ENCODE assay signal across 18 cellular contexts in the genomic region with DNA sequence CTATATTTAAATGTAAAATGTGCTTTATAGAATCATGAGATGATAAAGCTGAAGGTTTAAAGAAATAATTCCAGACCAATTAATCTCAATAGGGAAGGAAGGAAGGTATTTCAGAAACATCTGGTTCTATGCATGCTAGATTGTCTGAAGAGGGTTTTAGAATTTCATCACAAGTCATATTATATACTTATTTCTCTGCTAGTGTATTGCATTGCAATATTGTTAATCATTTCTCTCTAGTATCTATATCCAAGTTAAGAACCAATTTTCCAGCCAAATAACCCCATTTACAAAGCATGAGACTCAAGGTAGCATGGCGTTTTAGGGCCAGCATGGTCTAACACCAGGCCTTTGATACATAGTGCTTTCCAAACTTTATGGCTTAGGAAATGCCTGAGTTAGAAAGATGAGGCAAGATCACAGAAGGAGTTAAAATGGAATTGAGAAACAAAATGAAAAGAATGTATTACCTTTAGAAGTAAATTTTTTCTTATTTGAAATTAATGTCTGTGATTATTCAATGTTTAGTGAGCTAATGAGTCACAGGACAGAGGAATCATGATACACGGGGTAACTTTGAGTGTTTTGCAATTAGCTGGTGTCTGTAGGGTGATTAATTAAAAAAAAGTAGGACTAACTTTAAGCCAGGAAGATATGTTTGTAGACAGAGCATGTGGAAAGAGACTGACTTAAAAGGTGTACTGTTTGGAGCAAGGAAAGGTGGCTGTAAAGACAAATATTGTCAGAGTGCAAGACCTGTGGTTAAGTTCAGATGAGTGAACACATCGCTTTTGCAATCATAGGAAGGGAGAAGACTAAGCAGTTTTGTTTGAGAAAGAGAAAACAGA.
DNase-seq lines count a peak whose midpoint lies in the region; ATAC-seq, FAIRE-seq and TF ChIP-seq lines count a peak whose summit lies in the region.
"Had no signal": no experiment of that assay in that cellular context is flagged by ENCODE, and none has a peak within 500 bp of the region (broad histone marks: within the 10 kb centered on the region; RNA-seq: fewer than 3 reads in every experiment).

No MANE protein-coding gene starts in this region.

- H3K27me3 ChIP-seq in ACC112 (ENCODE audit: insufficient read depth, low read length) (no peaks in the 10 kb centered on the region), HL-60 (ENCODE audit: insufficient read depth, poor library complexity, severe bottlenecking) (no peaks in the 10 kb centered on the region), keratinocyte (ENCODE audit: control insufficient read depth, extremely low read depth, insufficient read depth, low read length) (no peaks in the 10 kb centered on the region), esophagus muscularis mucosa (no peaks in the 10 kb centered on the region)
- H3K27me3 ChIP-seq: heart left ventricle had no signal

- H3K4me3 Mint-ChIP-seq in endothelial cell (ENCODE audit: unreplicated experiment), result no peak overlapping the region
- H3K4me3 Mint-ChIP-seq: endodermal cell; H9; stimulated activated memory B cell treated with anti-CD40 and anti-IgM and Interleukin-4, amounts not matched to agents 10 μg/mL and 1 μg/mL and 100 μg/mL, for 72 hours had no signal

- intact Hi-C loops in esophagus muscularis mucosa (cut with DNase I), result no loop called here

- H3K4me1 Mint-ChIP-seq in endothelial cell (ENCODE audit: unreplicated experiment), result no peaks in the 10 kb centered on the region
- H3K4me1 Mint-ChIP-seq: endodermal cell; H9; stimulated activated memory B cell treated with anti-CD40 and anti-IgM and Interleukin-4, amounts not matched to agents 10 μg/mL and 1 μg/mL and 100 μg/mL, for 72 hours had no signal

- ATAC-seq in stimulated activated naive CD8-positive, alpha-beta T cell treated with anti-CD3 and anti-CD28 coated beads, Interleukin-15, Interleukin-2, amounts not matched to agents 100 U/mL and 50 U/mL, for 24 hours, result no peak
- no peak for ATAC-seq in GM19463 (IDR thresholded peaks at IDR 0.05; ENCODE audit: unreplicated experiment)
- ATAC-seq: heart left ventricle; stimulated activated memory B cell treated with anti-CD40 and anti-IgM and Interleukin-4, amounts not matched to agents 10 μg/mL and 1 μg/mL and 100 μg/mL, for 72 hours had no signal

- no peak overlapping the region for H3K4me2 ChIP-seq in keratinocyte (ENCODE audit: control insufficient read depth, extremely low read depth, insufficient read depth, low read depth, low read length)

- DNase-seq in HL-60 (ENCODE audit: low read depth in 1 of 2, low spot score in 1 of 2) (peak; percentile 15 to 46), amniotic epithelial cell (ENCODE audit: low read depth) (peak; percentile 83), keratinocyte (ENCODE audit: low read depth, low spot score) (no peak), esophagus muscularis mucosa (ENCODE audit: extremely low spot score) (no peak), endothelial cell (ENCODE audit: low spot score) (no peak)
- no peak for DNase-seq in stimulated activated naive CD8-positive, alpha-beta T cell treated with anti-CD3 and anti-CD28 coated beads, Interleukin-15, Interleukin-2, amounts not matched to agents 100 U/mL and 50 U/mL, for 24 hours
- DNase-seq: activated CD8-positive, alpha-beta memory T cell treated with anti-CD3 and anti-CD28 coated beads for 24 hours; amniotic stem cell; endodermal cell; H9; heart left ventricle; NCI-H1436; nucleus accumbens had no signal

- no peak overlapping the region for H3K27ac Mint-ChIP-seq in endothelial cell (ENCODE audit: unreplicated experiment)
- H3K27ac Mint-ChIP-seq: endodermal cell; H9; stimulated activated memory B cell treated with anti-CD40 and anti-IgM and Interleukin-4, amounts not matched to agents 10 μg/mL and 1 μg/mL and 100 μg/mL, for 72 hours had no signal

- H2AFZ ChIP-seq in ACC112 (ENCODE audit: low read length, unreplicated experiment) (peak overlapping the region; percentile 67), keratinocyte (ENCODE audit: control insufficient read depth, low read length) (peak overlapping the region; percentile 30)

- H3K9me3 ChIP-seq in keratinocyte (ENCODE audit: control insufficient read depth, low read depth, low read length) (peaks cover 6% of the 10 kb centered on the region), esophagus muscularis mucosa (no peaks in the 10 kb centered on the region)

- H3K79me2 ChIP-seq in ACC112 (ENCODE audit: control insufficient read depth, insufficient read depth, low read length, unreplicated experiment) (no peaks in the 10 kb centered on the region), keratinocyte (ENCODE audit: control insufficient read depth, insufficient read depth, low read length) (no peaks in the 10 kb centered on the region)

- H4K20me1 ChIP-seq in keratinocyte (ENCODE audit: control insufficient read depth, extremely low read depth, insufficient read depth, low read length), result no peaks in the 10 kb centered on the region

- peaks cover 2% of the 10 kb centered on the region for H3K36me3 Mint-ChIP-seq in endothelial cell (ENCODE audit: low read depth, unreplicated experiment)
- H3K36me3 Mint-ChIP-seq: stimulated activated memory B cell treated with anti-CD40 and anti-IgM and Interleukin-4, amounts not matched to agents 10 μg/mL and 1 μg/mL and 100 μg/mL, for 72 hours had no signal

- FAIRE-seq in keratinocyte (lab: Jason Lieb, UNC), result peak; percentile 43
- FAIRE-seq: GM12891 had no signal

- H3K9me3 Mint-ChIP-seq in endothelial cell (ENCODE audit: unreplicated experiment), result peaks cover 2% of the 10 kb centered on the region

- no peaks in the 10 kb centered on the region for H3K36me3 ChIP-seq in ACC112 (ENCODE audit: insufficient read depth, low read length)
- no peaks in the 10 kb centered on the region for H3K36me3 ChIP-seq in keratinocyte (ENCODE audit: control insufficient read depth in 2 of 2, extremely low read depth in 1 of 2, insufficient read depth in 2 of 2, low read length in 2 of 2)
- no peaks in the 10 kb centered on the region for H3K36me3 ChIP-seq in esophagus muscularis mucosa
- H3K36me3 ChIP-seq: heart left ventricle had no signal

- no peak overlapping the region for H3K9ac ChIP-seq in keratinocyte (ENCODE audit: control insufficient read depth, extremely low read depth, insufficient read depth, low read length)

- dilution Hi-C loops in keratinocyte (cut with MboI; ENCODE audit: extremely low pct_ligation_motif_present, low sequenced_read_pairs), result no loop called here

- WGBS in esophagus muscularis mucosa, result 76% methylated on average over 3 of the region's 3 CpGs

- TF ChIP-seq POLR2A in esophagus muscularis mucosa (IDR thresholded peaks at IDR 0.05; ENCODE audit: low read depth), result no peak

- no peak overlapping the region for H3K4me3 ChIP-seq in ACC112 (ENCODE audit: low read depth, low read length)
- no peak overlapping the region for H3K4me3 ChIP-seq in HL-60 (replicated peaks; ENCODE audit: insufficient read depth, low read length)
- H3K4me3 ChIP-seq in keratinocyte (ENCODE audit: control insufficient read depth in 2 of 3, extremely low read depth in 1 of 3, insufficient read depth in 2 of 3, low read depth in 1 of 3, low read length in 3 of 3), result no peak overlapping the region
- H3K4me3 ChIP-seq in esophagus muscularis mucosa, result no peak overlapping the region
- H3K4me3 ChIP-seq: heart left ventricle, skin epidermis had no signal

- TF ChIP-seq EP300 in esophagus muscularis mucosa (IDR thresholded peaks at IDR 0.05), result no peak

- H3K9me1 ChIP-seq in keratinocyte (ENCODE audit: control insufficient read depth, extremely low read depth, insufficient read depth, low read length), result no peaks in the 10 kb centered on the region

- H3K4me1 ChIP-seq in ACC112 (ENCODE audit: control insufficient read depth, insufficient read depth, low read length, unreplicated experiment) (peaks cover 8% of the 10 kb centered on the region), keratinocyte (ENCODE audit: control insufficient read depth, extremely low read depth, insufficient read depth, low read length) (no peaks in the 10 kb centered on the region), esophagus muscularis mucosa (peaks cover 0 to 13% (median 2%) of the 10 kb centered on the region in 4 donors)
- H3K4me1 ChIP-seq: heart left ventricle had no signal

- TF ChIP-seq CTCF in HL-60 (IDR thresholded peaks at IDR 0.05; ENCODE audit: insufficient read depth, low read length), result no peak
- TF ChIP-seq CTCF in keratinocyte (optimal IDR thresholded peaks at IDR 0.05 in 1 of 3, IDR thresholded peaks at IDR 0.05 in 1 of 3, conservative IDR thresholded peaks at IDR 0.05 in 1 of 3; ENCODE audit: extremely low read depth in 1 of 3, insufficient read depth in 2 of 3, low read length in 3 of 3), result no peak
- TF ChIP-seq CTCF in esophagus muscularis mucosa (IDR thresholded peaks at IDR 0.05), result no peak
- no peak for TF ChIP-seq CTCF in endothelial cell (IDR thresholded peaks at IDR 0.05; ENCODE audit: unreplicated experiment)

- no peak overlapping the region for H3K27ac ChIP-seq in ACC112 (ENCODE audit: low read depth, low read length)
- peak overlapping the region; percentile 31 for H3K27ac ChIP-seq in HL-60 (replicated peaks)
- no peak overlapping the region for H3K27ac ChIP-seq in keratinocyte (ENCODE audit: control insufficient read depth, insufficient read depth, low read length)
- H3K27ac ChIP-seq in esophagus muscularis mucosa (replicated peaks in 1 of 4), result no peak overlapping the region
- H3K27ac ChIP-seq: heart left ventricle, skin epidermis had no signal

- peaks cover 4% of the 10 kb centered on the region for H3K27me3 Mint-ChIP-seq in endothelial cell (ENCODE audit: unreplicated experiment)
- H3K27me3 Mint-ChIP-seq: stimulated activated memory B cell treated with anti-CD40 and anti-IgM and Interleukin-4, amounts not matched to agents 10 μg/mL and 1 μg/mL and 100 μg/mL, for 72 hours had no signal

Comparison
In these comparisons a context has a peak if more than half of its experiments do, and no peak if none do; other contexts are left out.
1. DNase-seq: peak in HL-60 (2 of 2) and amniotic epithelial cell (single experiment); none in keratinocyte (single experiment), esophagus muscularis mucosa (single experiment), endothelial cell (single experiment) and stimulated activated naive CD8-positive, alpha-beta T cell treated with anti-CD3 and anti-CD28 coated beads, Interleukin-15, Interleukin-2, amounts not matched to agents 100 U/mL and 50 U/mL, for 24 hours (single experiment).